ENCODE assay signal across 8 cellular contexts in the genomic region with DNA sequence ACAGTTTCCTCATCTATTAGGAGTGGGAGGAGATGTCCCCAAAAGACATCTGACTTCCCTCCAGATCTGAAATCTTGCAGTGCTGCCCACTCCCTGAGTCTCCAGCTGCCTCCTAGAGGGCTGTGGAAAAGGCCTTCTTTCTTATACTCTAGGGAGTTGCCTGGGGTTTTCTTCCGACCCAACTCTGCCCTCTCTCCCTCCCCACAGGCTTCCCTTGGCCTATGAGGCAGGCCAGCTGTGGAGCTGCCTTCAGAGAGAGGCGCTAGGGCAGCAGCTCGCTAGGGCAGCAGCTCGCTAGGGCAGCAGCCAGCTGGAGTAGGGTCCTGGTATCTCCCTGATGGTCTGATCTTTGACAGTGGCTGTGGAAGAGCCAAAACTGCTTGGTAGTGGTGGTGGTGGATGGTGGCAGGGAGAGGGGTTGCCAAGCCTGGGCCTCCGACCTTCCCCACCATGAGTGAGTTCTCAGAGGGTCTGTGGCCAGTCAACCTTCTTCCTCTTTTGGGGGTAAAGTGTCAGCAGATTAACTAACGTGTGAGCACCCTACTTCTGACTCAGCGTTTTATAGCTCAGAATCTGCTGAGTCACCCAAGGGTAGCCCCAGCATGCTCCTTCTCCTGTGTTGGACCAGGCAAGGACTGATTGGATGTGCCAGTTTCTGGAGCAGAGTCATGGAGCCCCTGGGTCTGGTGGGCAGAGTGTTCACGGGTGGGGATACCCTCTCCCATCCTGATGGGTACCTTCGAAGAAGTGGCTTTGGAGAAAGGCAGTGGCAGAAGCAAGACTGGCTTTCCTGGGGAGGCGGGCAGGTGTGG. TPM values are rescaled to one million over a fixed set of nuclear protein-coding genes. Genes with fewer than 3 reads are reported as not detected.
DNase-seq lines count a peak whose midpoint lies in the region; ATAC-seq, FAIRE-seq and TF ChIP-seq lines count a peak whose summit lies in the region.

No MANE protein-coding gene starts in this region.

- H3K27ac Mint-ChIP-seq in brain: peak overlapping the region; percentile 14 to 93 (median 72)
- peak overlapping the region in 5 of 10 donors; percentile 14 to 75 (median 48) for H3K27ac Mint-ChIP-seq in naive thymus-derived CD8-positive, alpha-beta T cell

- peak overlapping the region; percentile 94 for H3K4me2 ChIP-seq in BLaER1
- H3K4me2 ChIP-seq in Loucy (ENCODE audit: low read depth, low read length, poor library complexity, severe bottlenecking): peak overlapping the region; percentile 92

- ATAC-seq in naive thymus-derived CD8-positive, alpha-beta T cell: no peak
- no peak for ATAC-seq in GM21825 (IDR thresholded peaks at IDR 0.05; ENCODE audit: unreplicated experiment)

- H3K4me3 ChIP-seq in BLaER1 (peak overlapping the region; percentile 39; the same call in 1 of the 2 replicates), Loucy (ENCODE audit: low read length, poor library complexity, severe bottlenecking) (peak overlapping the region; percentile 22)

- H3K27me3 Mint-ChIP-seq in brain: peaks cover 10% of the 10 kb centered on the region
- no peaks in the 10 kb centered on the region for H3K27me3 Mint-ChIP-seq in naive thymus-derived CD8-positive, alpha-beta T cell

- H3K4me1 ChIP-seq in BLaER1 (peaks cover 68% of the 10 kb centered on the region), Loucy (ENCODE audit: insufficient read depth, low read length, poor library complexity, severe bottlenecking) (peaks cover 49% of the 10 kb centered on the region)

- H3K27ac ChIP-seq in BLaER1: peak overlapping the region; percentile 78

- DNase-seq in naive thymus-derived CD8-positive, alpha-beta T cell: no peak
- no peak for DNase-seq in NCI-H2171 (lab: John Stamatoyannopoulos, UW)
- DNase-seq in RCC 7860 (ENCODE audit: low spot score): no peak
- no peak for DNase-seq in NCI-H2107 (lab: John Stamatoyannopoulos, UW)

- POLR2A ChIA-PET in naive thymus-derived CD8-positive, alpha-beta T cell (lab: Charles Lee): interaction anchor here (1.9 to 2.2 kb wide), 2 partner anchors 8 to 58 kb away, joined by 6 read pairs; no protein-coding TSS in a partner anchor

- H3K9me3 ChIP-seq in BLaER1: no peaks in the 10 kb centered on the region
- no peaks in the 10 kb centered on the region for H3K9me3 ChIP-seq in Loucy (ENCODE audit: insufficient read depth, low read depth, low read length)

- H3K9me3 Mint-ChIP-seq in brain: no peaks in the 10 kb centered on the region
- H3K9me3 Mint-ChIP-seq in naive thymus-derived CD8-positive, alpha-beta T cell: no peaks in the 10 kb centered on the region

- no peaks in the 10 kb centered on the region; the same call in 1 of the 2 replicates for H3F3A ChIP-seq in Loucy (ENCODE audit: low read depth)

- H4K20me1 ChIP-seq in BLaER1: peaks cover 47% of the 10 kb centered on the region
- H4K20me1 ChIP-seq in Loucy (ENCODE audit: insufficient read depth, low read length, poor library complexity, severe bottlenecking): peaks cover 5% of the 10 kb centered on the region

- no peak for TF ChIP-seq CTCF in Loucy (conservative IDR thresholded peaks at IDR 0.05; ENCODE audit: low read length)
- TF ChIP-seq CTCF in brain (conservative IDR thresholded peaks at IDR 0.05): no peak

- H3K9ac ChIP-seq in BLaER1: peak overlapping the region; percentile 21; the same call in 1 of the 2 replicates
- peak overlapping the region; percentile 25 for H3K9ac ChIP-seq in Loucy (ENCODE audit: low read depth, low read length, poor library complexity, severe bottlenecking)

- no peaks in the 10 kb centered on the region for H3K36me3 Mint-ChIP-seq in brain
- H3K36me3 Mint-ChIP-seq in naive thymus-derived CD8-positive, alpha-beta T cell: no peaks in the 10 kb centered on the region

- peak overlapping the region; percentile 63 to 97 (median 95) for H3K4me3 Mint-ChIP-seq in brain
- H3K4me3 Mint-ChIP-seq in naive thymus-derived CD8-positive, alpha-beta T cell: peak overlapping the region in 6 of 10 donors; percentile 47 to 87 (median 76)

- H3K27me3 ChIP-seq in BLaER1 (no peaks in the 10 kb centered on the region), Loucy (ENCODE audit: insufficient read depth, low read length, poor library complexity, severe bottlenecking) (no peaks in the 10 kb centered on the region)

- no peak for FAIRE-seq in RCC 7860 (lab: Jason Lieb, UNC)

- H2AFZ ChIP-seq in Loucy (ENCODE audit: low read length): no peak overlapping the region

- H3K4me1 Mint-ChIP-seq in brain: peaks cover 58% of the 10 kb centered on the region
- H3K4me1 Mint-ChIP-seq in naive thymus-derived CD8-positive, alpha-beta T cell: peaks cover 15 to 40% (median 31%) of the 10 kb centered on the region in 4 donors

- no peaks in the 10 kb centered on the region for H3K9me2 ChIP-seq in Loucy (replicated peaks; ENCODE audit: low read depth, low read length)

- H3K79me2 ChIP-seq in Loucy (ENCODE audit: insufficient read depth, low read length): peaks cover 10% of the 10 kb centered on the region

- H3K36me3 ChIP-seq in BLaER1 (no peaks in the 10 kb centered on the region; the same call in 1 of the 2 replicates), Loucy (ENCODE audit: insufficient read depth, low read length) (no peaks in the 10 kb centered on the region)

RNA-seq across cellular contexts. Expression of a gene that starts 2.3 kb away (rescaled TPM):
- 77.4 TPM for polyA plus RNA-seq in brain (ENCODE audit: insufficient read depth, low read depth, low replicate concordance)
- total RNA-seq in naive thymus-derived CD8-positive, alpha-beta T cell: 10 to 100 TPM; 11.5 to 12.8 TPM
- 10 to 100 TPM in 1 of 3 donors, 1 to 10 TPM in 2; 9.4 to 11.6 (median 9.7) TPM for polyA plus RNA-seq in naive thymus-derived CD8-positive, alpha-beta T cell

RNA-seq across cellular contexts. Expression of a gene that starts 16.6 kb away (rescaled TPM):
- 10.3 TPM for polyA plus RNA-seq in brain (ENCODE audit: insufficient read depth, low read depth, low replicate concordance)
- under 1 TPM; 0.63 to 0.65 TPM for total RNA-seq in naive thymus-derived CD8-positive, alpha-beta T cell
- under 1 TPM; 0.08 to 0.27 (median 0.12) TPM for polyA plus RNA-seq in naive thymus-derived CD8-positive, alpha-beta T cell

RNA-seq across cellular contexts. Expression of a gene that starts 44.4 kb away (rescaled TPM):
- 8.2 TPM for polyA plus RNA-seq in brain (ENCODE audit: insufficient read depth, low read depth, low replicate concordance)
- total RNA-seq in naive thymus-derived CD8-positive, alpha-beta T cell: 100 to 1,000 TPM; 160 to 165 TPM
- 10 to 100 TPM; 10.2 to 30.5 (median 14.3) TPM for polyA plus RNA-seq in naive thymus-derived CD8-positive, alpha-beta T cell

RNA-seq across cellular contexts. Expression of a gene that starts 50.0 kb away (rescaled TPM):
- polyA plus RNA-seq in brain (ENCODE audit: insufficient read depth, low read depth, low replicate concordance): 0.80 TPM
- total RNA-seq in naive thymus-derived CD8-positive, alpha-beta T cell: not detected
- not detected for polyA plus RNA-seq in naive thymus-derived CD8-positive, alpha-beta T cell
